ENCODE assay signal across 1 cellular context in genomic region chr12:57176846-57177245, GRCh38.
TF ChIP-seq lines count a peak whose summit lies in the region.

No MANE protein-coding gene starts in this region.

TF ChIP-seq in H1, 55 proteins besides CTCF, POLR2A, EP300 and RAD21:
- TF ChIP-seq SP1 (IDR thresholded peaks at IDR 0.05; ENCODE audit: low read depth, low read length) (no peak), SP4 (IDR thresholded peaks at IDR 0.05; ENCODE audit: low read length) (no peak), JUN (IDR thresholded peaks at IDR 0.05; ENCODE audit: low read depth, low read length) (no peak), GTF2F1 (IDR thresholded peaks at IDR 0.05; ENCODE audit: borderline replicate concordance, low read depth, low read length) (no peak), EGR1 (IDR thresholded peaks at IDR 0.05; ENCODE audit: borderline replicate concordance, low read depth, low read length) (no peak), RFX5 (IDR thresholded peaks at IDR 0.05; ENCODE audit: borderline replicate concordance, low read depth, low read length) (no peak), YY1 (IDR thresholded peaks at IDR 0.05; ENCODE audit: low read depth, low read length) (no peak), SIRT6 (IDR thresholded peaks at IDR 0.05; ENCODE audit: low read length) (no peak), SIN3A (conservative IDR thresholded peaks at IDR 0.05 in 1 of 2, IDR thresholded peaks at IDR 0.05 in 1 of 2; ENCODE audit: low read depth in 1 of 2, low read length in 2 of 2) (no peak), ZNF274 (IDR thresholded peaks at IDR 0.05; ENCODE audit: borderline replicate concordance, extremely low read depth, low read length) (no peak), TEAD4 (IDR thresholded peaks at IDR 0.05; ENCODE audit: low read depth, low read length) (no peak), CTBP2 (IDR thresholded peaks at IDR 0.05; ENCODE audit: borderline replicate concordance, insufficient read depth, insufficient read length, low read length) (no peak), SP2 (IDR thresholded peaks at IDR 0.05; ENCODE audit: low read length) (no peak), PHF8 (conservative IDR thresholded peaks at IDR 0.05; ENCODE audit: low read depth, low read length) (no peak), ASH2L (IDR thresholded peaks at IDR 0.05; ENCODE audit: low read length) (no peak), TAF7 (optimal IDR thresholded peaks at IDR 0.05; ENCODE audit: borderline replicate concordance, low read depth, low read length) (no peak), POLR2AphosphoS5 (IDR thresholded peaks at IDR 0.05; ENCODE audit: low read depth, low read length) (no peak), NRF1 (IDR thresholded peaks at IDR 0.05; ENCODE audit: low read depth, low read length) (no peak)
